In the genomic region with DNA sequence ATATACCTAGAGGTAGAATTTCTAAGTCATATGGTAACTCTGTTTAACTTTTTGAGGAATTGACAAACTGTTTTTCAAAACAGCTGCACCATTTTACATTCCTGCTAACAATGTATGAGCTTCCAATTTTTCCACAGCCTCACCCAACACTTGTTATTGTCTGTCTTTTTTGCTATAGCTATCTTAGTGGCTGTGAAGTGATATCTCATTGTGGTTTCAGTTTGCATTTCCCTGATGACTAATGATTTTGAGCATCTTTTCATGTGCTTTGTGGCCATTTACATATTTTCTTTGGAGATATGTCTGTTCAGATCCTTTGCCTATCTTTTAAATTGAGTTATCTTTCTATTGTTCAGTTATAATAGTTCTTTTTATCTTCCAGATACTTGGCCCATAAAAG, we compare ENCODE assay signal across 20 cellular contexts.
A peak's percentile ranks its signal among the peaks of the same experiment; 100 is the strongest.
DNase-seq lines count a peak whose midpoint lies in the region; ATAC-seq, FAIRE-seq and TF ChIP-seq lines count a peak whose summit lies in the region.
"Had no signal": no experiment of that assay in that cellular context is flagged by ENCODE, and none has a peak within 500 bp of the region (broad histone marks: within the 10 kb centered on the region; RNA-seq: fewer than 3 reads in every experiment).

No MANE protein-coding gene starts in this region.

- H3K4me3 ChIP-seq in GM12865 (ENCODE audit: low read depth, low read length) = no peak overlapping the region
- H3K4me3 ChIP-seq: neural progenitor cell, testis had no signal

- in situ Hi-C loops in KBM-7 (cut with MboI; ENCODE audit: low pct_unique_long_range_greater_than_20kb, low sequenced_read_pairs) = no loop called here

- no peak for ATAC-seq in GM19397 (IDR thresholded peaks at IDR 0.05; ENCODE audit: unreplicated experiment)
- ATAC-seq: activated naive CD8-positive, alpha-beta T cell treated with anti-CD3 and anti-CD28 coated beads, Interleukin-2, amount 50 U/mL, for 24 hours; HepG2 had no signal

- DNase-seq in GM12865 (ENCODE audit: low read depth) = peak; percentile 13
- peak; percentile 28 for DNase-seq in KBM-7
- DNase-seq in amniotic epithelial cell (ENCODE audit: low read depth) = peak; percentile 76
- peak; percentile 78 for DNase-seq in iris pigment epithelial cell (ENCODE audit: low read depth)
- no peak for DNase-seq in D721Med (ENCODE audit: insufficient read length, low spot score)
- no peak for DNase-seq in stimulated activated CD4-positive, alpha-beta T cell treated with anti-CD3 and anti-CD28 coated beads, Interleukin-2, amount 100 ng/mL, for 48 hours
- no peak for DNase-seq in iPS-NIHi7 (ENCODE audit: extremely low spot score)
- DNase-seq: activated CD4-positive, alpha-beta T cell treated with anti-CD3 and anti-CD28 coated beads, Interleukin-2, amount 50 U/mL, for 4 hours; activated naive CD8-positive, alpha-beta T cell treated with anti-CD3 and anti-CD28 coated beads, Interleukin-2, amount 50 U/mL, for 24 hours; activated T-cell treated with anti-CD3 and anti-CD28 coated beads, Interleukin-2, amount 50 U/mL, for 72 hours; Caco-2; mesendoderm; NCI-H1105 treated with DMSO at 0.1 percent for 48 hours; retina; SHP77 treated with DMSO at 0.1 percent for 48 hours; testis had no signal

- TF ChIP-seq CTCF in GM12865 (IDR thresholded peaks at IDR 0.05; ENCODE audit: insufficient read depth, low read depth, low read length, missing control alignments) (no peak), D721Med (IDR thresholded peaks at IDR 0.05; ENCODE audit: insufficient read depth, missing control alignments) (no peak)

- FAIRE-seq in D721Med (lab: Jason Lieb, UNC) = no peak
- FAIRE-seq: HepG2, islet of Langerhans had no signal

Comparison
In these comparisons a context has a peak if more than half of its experiments do, and no peak if none do; other contexts are left out.
1. DNase-seq: peak in GM12865 (single experiment), KBM-7 (single experiment), amniotic epithelial cell (single experiment) and iris pigment epithelial cell (single experiment); none in D721Med (single experiment), stimulated activated CD4-positive, alpha-beta T cell treated with anti-CD3 and anti-CD28 coated beads, Interleukin-2, amount 100 ng/mL, for 48 hours (0 of 2) and iPS-NIHi7 (single experiment).